ENCODE assay signal across 2 cellular contexts in genomic region chr12:10214877-10215267, GRCh38.
TF ChIP-seq lines count a peak whose summit lies in the region.

No MANE protein-coding gene starts in this region.

TF ChIP-seq in endothelial cell of umbilical vein, 7 proteins besides CTCF, POLR2A, EP300 and RAD21:
- TF ChIP-seq MAX (IDR thresholded peaks at IDR 0.05; ENCODE audit: insufficient read depth, insufficient read length), result no peak
- no peak for TF ChIP-seq GATA2 (IDR thresholded peaks at IDR 0.05; ENCODE audit: insufficient read depth, insufficient read length, low read depth, low read length)
- no peak for TF ChIP-seq FOS (IDR thresholded peaks at IDR 0.05; ENCODE audit: borderline replicate concordance, insufficient read depth, low read length)
- TF ChIP-seq MYC (IDR thresholded peaks at IDR 0.05; ENCODE audit: low read depth, low read length), result no peak
- no peak for TF ChIP-seq JUN (IDR thresholded peaks at IDR 0.05; ENCODE audit: borderline replicate concordance, insufficient read depth, insufficient read length, low read depth)
- TF ChIP-seq EZH2 (IDR thresholded peaks at IDR 0.05; ENCODE audit: borderline replicate concordance, low read depth, low read length, severe bottlenecking), result no peak
- no peak for TF ChIP-seq POLR2AphosphoS5 (IDR thresholded peaks at IDR 0.05; ENCODE audit: insufficient read depth, low read depth, low read length)
TF ChIP-seq in endothelial cell of umbilical vein: peak in this region for 0.

TF ChIP-seq in neural cell, 6 proteins besides CTCF, POLR2A, EP300 and RAD21:
- TF ChIP-seq REST (IDR thresholded peaks at IDR 0.05; ENCODE audit: borderline replicate concordance), result no peak
- no peak for TF ChIP-seq EZH2 (IDR thresholded peaks at IDR 0.05; ENCODE audit: borderline replicate concordance, insufficient read depth, low read length, poor library complexity, severe bottlenecking)
- no peak for TF ChIP-seq MXI1 (conservative IDR thresholded peaks at IDR 0.05; ENCODE audit: poor library complexity, severe bottlenecking)
- no peak for TF ChIP-seq SMC3 (conservative IDR thresholded peaks at IDR 0.05; ENCODE audit: poor library complexity)
- TF ChIP-seq POLR2AphosphoS5 (IDR thresholded peaks at IDR 0.05), result no peak
- TF ChIP-seq TAF1 (IDR thresholded peaks at IDR 0.05; ENCODE audit: low read depth), result no peak
